Comparison of ENCODE assay signal across 11 cellular contexts in genomic region chr11:114608605-114609004, GRCh38. TPM values are rescaled to one million over a fixed set of nuclear protein-coding genes. Genes with fewer than 3 reads are reported as not detected.
"Had no signal": no experiment of that assay in that cellular context is flagged by ENCODE, and none has a peak within 500 bp of the region (broad histone marks: within the 10 kb centered on the region; RNA-seq: fewer than 3 reads in every experiment).

No MANE protein-coding gene starts in this region.

RNA-seq across cellular contexts. Expression of gene NXPE4, which starts 13.0 kb away (rescaled TPM):
- total RNA-seq: activated B cell treated with CpG ODN at 0.5 μM for 24 hours; activated CD4-positive, alpha-beta memory T cell treated with anti-CD3 and anti-CD28 coated beads, Interleukin-2, amount 10 ng/mL, durations not matched to agents 7 days and 5 days; activated CD4-positive, alpha-beta T cell treated with anti-CD3 and anti-CD28 coated beads, Interleukin-2, amount 10 ng/mL, durations not matched to agents 7 days and 5 days; activated CD8-positive, alpha-beta memory T cell treated with anti-CD3 and anti-CD28 coated beads, Interleukin-2, amount 10 ng/mL, durations not matched to agents 7 days and 5 days; activated CD8-positive, alpha-beta T cell treated with anti-CD3 and anti-CD28 coated beads, Interleukin-2, amount 10 ng/mL, durations not matched to agents 7 days and 5 days; activated naive CD8-positive, alpha-beta T cell treated with anti-CD3 and anti-CD28 coated beads, Interleukin-2, amount 10 ng/mL, durations not matched to agents 7 days and 5 days; activated T-helper 2 cell treated with anti-CD3 and anti-CD28 coated beads, Interferon-gamma antibody, Interleukin-2, Interleukin-4, amounts not matched to agents 10 μg/mL and 5 μg/mL and 100 μg/mL, durations not matched to agents 14 hours and 24 hours and 36 hours; ascending aorta; cardiac septum; cerebellum had no signal

RNA-seq across cellular contexts. Expression of gene NXPE1, which starts 48.9 kb away (rescaled TPM):
- total RNA-seq: activated B cell treated with CpG ODN at 0.5 μM for 24 hours; activated CD4-positive, alpha-beta memory T cell treated with anti-CD3 and anti-CD28 coated beads, Interleukin-2, amount 10 ng/mL, durations not matched to agents 7 days and 5 days; activated CD4-positive, alpha-beta T cell treated with anti-CD3 and anti-CD28 coated beads, Interleukin-2, amount 10 ng/mL, durations not matched to agents 7 days and 5 days; activated CD8-positive, alpha-beta memory T cell treated with anti-CD3 and anti-CD28 coated beads, Interleukin-2, amount 10 ng/mL, durations not matched to agents 7 days and 5 days; activated CD8-positive, alpha-beta T cell treated with anti-CD3 and anti-CD28 coated beads, Interleukin-2, amount 10 ng/mL, durations not matched to agents 7 days and 5 days; activated naive CD8-positive, alpha-beta T cell treated with anti-CD3 and anti-CD28 coated beads, Interleukin-2, amount 10 ng/mL, durations not matched to agents 7 days and 5 days; activated T-helper 2 cell treated with anti-CD3 and anti-CD28 coated beads, Interferon-gamma antibody, Interleukin-2, Interleukin-4, amounts not matched to agents 10 μg/mL and 5 μg/mL and 100 μg/mL, durations not matched to agents 14 hours and 24 hours and 36 hours; ascending aorta; cerebellum had no signal
- polyA plus RNA-seq: adipose tissue had no signal
